ENCODE assay signal across 9 cellular contexts in genomic region chr3:147120029-147120428, GRCh38.
DNase-seq lines count a peak whose midpoint lies in the region; ATAC-seq, FAIRE-seq and TF ChIP-seq lines count a peak whose summit lies in the region.
"Had no signal": no experiment of that assay in that cellular context is flagged by ENCODE, and none has a peak within 500 bp of the region (broad histone marks: within the 10 kb centered on the region; RNA-seq: fewer than 3 reads in every experiment).

No MANE protein-coding gene starts in this region.

- no peaks in the 10 kb centered on the region for H3K9me3 ChIP-seq in right cardiac atrium (ENCODE audit: control insufficient read depth, low read length)

- intact Hi-C loops in right cardiac atrium (cut with DNase I) = no loop called here

- ATAC-seq in GM19455 (IDR thresholded peaks at IDR 0.05; ENCODE audit: unreplicated experiment) (no peak), right cardiac atrium (no peak), HG02884 (IDR thresholded peaks at IDR 0.05; ENCODE audit: unreplicated experiment) (no peak)
- ATAC-seq: stimulated activated naive CD8-positive, alpha-beta T cell treated with anti-CD3 and anti-CD28 coated beads, Interleukin-15, Interleukin-2, amounts not matched to agents 100 U/mL and 50 U/mL, for 24 hours had no signal

- no peak overlapping the region for H3K4me3 ChIP-seq in GM06990 (replicated peaks; ENCODE audit: low read depth, low read length)
- no peak overlapping the region for H3K4me3 ChIP-seq in foreskin fibroblast (ENCODE audit: low read depth in 1 of 2, low read length in 2 of 2)
- H3K4me3 ChIP-seq in right cardiac atrium (ENCODE audit: low read length) = no peak overlapping the region

- 23% methylated on average over 4 of the region's 4 CpGs for WGBS in right cardiac atrium

- H3K27ac ChIP-seq in right cardiac atrium (ENCODE audit: low read length) = no peak overlapping the region

- no peaks in the 10 kb centered on the region for H3K36me3 ChIP-seq in GM06990 (ENCODE audit: control insufficient read depth, insufficient read depth, low read length)

- H3K27me3 ChIP-seq in GM06990 (replicated peaks; ENCODE audit: control insufficient read depth, insufficient read depth, low read length) (no peaks in the 10 kb centered on the region), right cardiac atrium (ENCODE audit: control insufficient read depth, insufficient read depth) (no peaks in the 10 kb centered on the region)

- peak; percentile 18 for TF ChIP-seq CTCF in GM06990 (IDR thresholded peaks at IDR 0.05; ENCODE audit: insufficient read depth, low read length, poor library complexity, severe bottlenecking)
- peak; percentile 51 for TF ChIP-seq CTCF in foreskin fibroblast (IDR thresholded peaks at IDR 0.05; ENCODE audit: low read depth, low read length)
- TF ChIP-seq CTCF in GM13976 (IDR thresholded peaks at IDR 0.05; ENCODE audit: borderline replicate concordance, control extremely low read depth, extremely low read depth, insufficient read depth, missing control alignments) = no peak

- H3K4me1 ChIP-seq in right cardiac atrium (ENCODE audit: control insufficient read depth, insufficient read depth, low read length) = no peaks in the 10 kb centered on the region

- DNase-seq in A172 (ENCODE audit: low spot score) = peak; percentile 26
- DNase-seq in GM06990 (ENCODE audit: extremely low read depth, insufficient read length) = no peak
- no peak for DNase-seq in RCC 7860 (ENCODE audit: low spot score)
- peak; percentile 13 to 54 for DNase-seq in foreskin fibroblast
- no peak for DNase-seq in GM13976 (ENCODE audit: low spot score)
- DNase-seq in right cardiac atrium = no peak
- DNase-seq: stimulated activated naive CD8-positive, alpha-beta T cell treated with anti-CD3 and anti-CD28 coated beads, Interleukin-15, Interleukin-2, amounts not matched to agents 100 U/mL and 50 U/mL, for 24 hours had no signal

- in situ Hi-C loops in GM13976 (cut with MboI; ENCODE audit: low sequenced_read_pairs, unreplicated experiment) = no loop called here

- peak; percentile 42 for FAIRE-seq in RCC 7860 (lab: Jason Lieb, UNC)

Comparison
In these comparisons a context has a peak if more than half of its experiments do, and no peak if none do; other contexts are left out.
1. DNase-seq: peak in A172 (single experiment) and foreskin fibroblast (2 of 2); none in GM06990 (single experiment), RCC 7860 (single experiment), GM13976 (single experiment) and right cardiac atrium (0 of 3).